8 cellular contexts compared by ENCODE assay signal in the genomic region with DNA sequence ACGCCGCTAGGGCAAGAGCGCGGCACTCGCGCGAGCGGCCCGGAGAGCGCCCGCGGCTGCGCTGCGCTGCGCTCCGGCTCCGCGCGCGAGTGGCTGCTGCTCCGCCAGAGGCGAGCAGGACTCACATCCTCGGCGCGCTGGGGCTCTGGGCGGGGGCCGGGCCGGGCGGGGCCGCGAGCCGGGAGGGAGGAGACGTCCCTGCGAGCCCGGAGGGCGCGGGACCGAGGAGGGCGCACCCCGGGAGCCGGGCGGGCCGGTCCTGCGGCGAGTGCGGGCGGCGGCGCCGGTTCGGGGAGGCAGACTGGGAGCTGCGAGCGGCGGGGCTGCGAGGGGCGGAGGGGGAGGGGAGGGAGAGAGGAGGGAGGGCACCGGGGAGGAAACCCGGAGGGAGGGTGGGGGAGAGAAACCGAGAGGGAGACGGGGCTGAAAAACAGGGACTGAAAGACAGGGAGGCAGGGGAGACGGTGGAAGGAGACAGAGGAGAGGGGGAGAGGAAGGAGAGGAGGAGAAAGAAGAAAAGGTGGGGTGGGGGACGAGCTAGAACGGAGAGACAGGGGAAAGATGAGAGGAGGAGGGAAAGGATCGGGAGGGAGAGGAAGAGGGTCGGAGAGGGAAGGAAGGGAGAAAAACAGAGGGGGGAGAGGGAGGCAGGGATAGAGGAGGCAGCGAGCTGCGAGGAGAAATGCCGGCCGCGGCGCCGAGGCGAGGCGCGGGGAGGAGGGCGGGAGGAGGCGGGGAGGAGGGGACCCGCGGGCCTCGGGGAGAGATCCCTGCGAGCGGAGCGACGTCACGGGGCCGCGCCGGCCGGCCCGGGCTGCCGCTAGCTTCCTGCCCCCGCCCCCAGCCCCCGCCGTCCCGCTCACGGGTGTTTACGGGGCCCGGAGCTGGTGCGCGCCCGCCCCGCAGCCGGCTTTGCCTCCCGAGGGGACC. TPM values are rescaled to one million over a fixed set of nuclear protein-coding genes. Genes with fewer than 3 reads are reported as not detected.
DNase-seq lines count a peak whose midpoint lies in the region; ATAC-seq and TF ChIP-seq lines count a peak whose summit lies in the region.

A gene (minus strand): TSS at position 684 of the 930 bp plus-strand sequence. CDS start 831 bp downstream, outside the sequence.

- no peak within 1 kb of the TSS for H3K27ac Mint-ChIP-seq in activated CD8-positive, alpha-beta T cell treated with anti-CD3 and anti-CD28 coated beads for 36 hours

- H3K4me3 Mint-ChIP-seq in activated CD8-positive, alpha-beta T cell treated with anti-CD3 and anti-CD28 coated beads for 36 hours: peak within 1 kb of the TSS; percentile 75

- H3K36me3 Mint-ChIP-seq in activated CD8-positive, alpha-beta T cell treated with anti-CD3 and anti-CD28 coated beads for 36 hours (ENCODE audit: low read depth): no peaks in the 10 kb centered on the region

- peaks cover 58% of the 10 kb centered on the region for H3K27me3 Mint-ChIP-seq in activated CD8-positive, alpha-beta T cell treated with anti-CD3 and anti-CD28 coated beads for 36 hours

- in situ Hi-C loops in Caki2 (cut with HindIII; ENCODE audit: low pct_unique_long_range_greater_than_20kb, low sequenced_read_pairs): no loop called here

- CTCF ChIA-PET in activated CD8-positive, alpha-beta T cell treated with anti-CD3 and anti-CD28 coated beads for 36 hours (lab: Charles Lee): interaction anchor here (1.6 to 3.0 kb wide), 2 partner anchors 9 to 10 kb away, joined by 3 to 19 read pairs; no protein-coding TSS in a partner anchor

- intact Hi-C loops in activated CD8-positive, alpha-beta T cell treated with anti-CD3 and anti-CD28 coated beads for 36 hours (cut with micrococcal nuclease): no loop called here
- intact Hi-C loops in lower leg skin (cut with DNase I; ENCODE audit: low total_unique reads): loop anchor here (10.0 kb wide), 1 partner anchor 101 kb away; no protein-coding TSS in a partner anchor

- POLR2A ChIA-PET in activated CD8-positive, alpha-beta T cell treated with anti-CD3 and anti-CD28 coated beads for 36 hours (lab: Charles Lee): interaction anchor here (0.8 kb wide), 1 partner anchor 20 kb away, joined by 3 read pairs; no protein-coding TSS in a partner anchor

- peak; percentile 61 for DNase-seq in Caki2 (ENCODE audit: low read depth)
- peak; percentile 20 to 39 for DNase-seq in NCI-H1930 (lab: John Stamatoyannopoulos, UW)
- DNase-seq in activated CD8-positive, alpha-beta T cell treated with anti-CD3 and anti-CD28 coated beads for 36 hours: peak; percentile 68
- DNase-seq in effector CD4-positive, alpha-beta T cell: peak; percentile 47
- DNase-seq in lower leg skin (ENCODE audit: low spot score in 2 of 2): peak in 1 of 2 donors; percentile 93
- peak; percentile 60 to 64 for DNase-seq in stimulated activated CD4-positive, alpha-beta T cell treated with anti-CD3 and anti-CD28 coated beads, Interleukin-4, amount 100 ng/mL, for 4 hours
- no peak for DNase-seq in NCI-H526 treated with DMSO at 0.1 percent for 48 hours (lab: John Stamatoyannopoulos, UW)

- TF ChIP-seq POLR2A in lower leg skin (IDR thresholded peaks at IDR 0.05): no peak

- 0 to 1% methylated on average over 55 to 59 of the region's 104 CpGs for WGBS in lower leg skin, 2 donors

- peaks cover 12% of the 10 kb centered on the region for H3K4me1 Mint-ChIP-seq in activated CD8-positive, alpha-beta T cell treated with anti-CD3 and anti-CD28 coated beads for 36 hours (ENCODE audit: low read depth)

- ATAC-seq in activated CD8-positive, alpha-beta T cell treated with anti-CD3 and anti-CD28 coated beads for 36 hours: peak; percentile 72
- ATAC-seq in GM18498 (IDR thresholded peaks at IDR 0.05; ENCODE audit: unreplicated experiment): no peak

- TF ChIP-seq CTCF in activated CD8-positive, alpha-beta T cell treated with anti-CD3 and anti-CD28 coated beads for 36 hours (IDR thresholded peaks at IDR 0.05): no peak
- TF ChIP-seq CTCF in lower leg skin (IDR thresholded peaks at IDR 0.05): no peak

- H3K4me3 ChIP-seq in lower leg skin (ENCODE audit: low read depth, poor library complexity, severe bottlenecking): peak within 1 kb of the TSS; percentile 44

- no peaks in the 10 kb centered on the region for H3K9me3 Mint-ChIP-seq in activated CD8-positive, alpha-beta T cell treated with anti-CD3 and anti-CD28 coated beads for 36 hours

RNA-seq across cellular contexts. Expression of the gene that starts here (rescaled TPM):
- 13.5 and 20.1 TPM in 2 replicates for total RNA-seq in Caki2 (2014; rRNA removed; shearing (Covaris generic); ENCODE audit: low replicate concordance)
- total RNA-seq in activated CD8-positive, alpha-beta T cell treated with anti-CD3 and anti-CD28 coated beads for 36 hours: under 1 TPM; 0.67 to 0.86 TPM
- total RNA-seq in lower leg skin: 10 to 100 TPM in 2 of 4 donors, 1 to 10 TPM in 2; 3.8 to 13.3 (median 8.4) TPM

Comparison
In these comparisons a context has a peak if more than half of its experiments do, and no peak if none do; other contexts are left out.
1. Peak in DNase-seq and ATAC-seq in activated CD8-positive, alpha-beta T cell treated with anti-CD3 and anti-CD28 coated beads for 36 hours; RNA of the gene not detected or under 1 TPM.